12 cellular contexts compared by ENCODE assay signal in the genomic region with DNA sequence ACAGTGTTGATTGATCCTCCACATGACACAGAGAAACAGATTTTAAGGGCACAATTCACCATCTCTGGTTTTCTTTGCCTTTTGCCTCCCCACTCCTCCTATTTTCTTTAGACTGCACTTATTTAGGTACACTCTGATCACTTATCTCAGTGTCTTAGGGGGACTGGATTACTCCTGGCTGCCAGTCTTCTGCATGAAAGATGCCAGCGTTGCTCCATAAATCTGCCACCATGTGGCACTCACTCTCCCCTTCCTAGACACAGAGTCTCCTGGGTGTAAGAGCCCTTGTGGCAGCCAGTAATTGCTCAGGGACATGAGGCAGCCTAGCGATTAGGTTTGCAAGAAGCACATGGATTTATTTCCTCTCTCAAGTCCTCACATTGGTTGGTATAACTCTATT. TPM values are rescaled to one million over a fixed set of nuclear protein-coding genes. Genes with fewer than 3 reads are reported as not detected.
DNase-seq lines count a peak whose midpoint lies in the region; ATAC-seq and TF ChIP-seq lines count a peak whose summit lies in the region.
"Had no signal": no experiment of that assay in that cellular context is flagged by ENCODE, and none has a peak within 500 bp of the region (broad histone marks: within the 10 kb centered on the region; RNA-seq: fewer than 3 reads in every experiment).

No MANE protein-coding gene starts in this region.

- H3K4me1 Mint-ChIP-seq in activated CD8-positive, alpha-beta T cell treated with anti-CD3 and anti-CD28 coated beads for 36 hours (ENCODE audit: low read depth): peaks cover 38% of the 10 kb centered on the region

- H3K9me3 Mint-ChIP-seq in activated CD8-positive, alpha-beta T cell treated with anti-CD3 and anti-CD28 coated beads for 36 hours: no peaks in the 10 kb centered on the region
- H3K9me3 Mint-ChIP-seq: CD8-positive, alpha-beta memory T cell had no signal

- peak; percentile 51; the same call in 2 of the 3 replicates for ATAC-seq in RWPE2 (ENCODE audit: low read depth)
- ATAC-seq in right cardiac atrium: peak; percentile 81 to 88
- no peak for ATAC-seq in activated CD8-positive, alpha-beta T cell treated with anti-CD3 and anti-CD28 coated beads for 36 hours
- ATAC-seq in HG02759 (IDR thresholded peaks at IDR 0.05; ENCODE audit: unreplicated experiment): no peak

- H3K4me3 Mint-ChIP-seq in activated CD8-positive, alpha-beta T cell treated with anti-CD3 and anti-CD28 coated beads for 36 hours: no peak overlapping the region
- H3K4me3 Mint-ChIP-seq: activated CD8-positive, alpha-beta memory T cell treated with anti-CD3 and anti-CD28 coated beads, Interleukin-2, amount 10 ng/mL, durations not matched to agents 7 days and 5 days; CD8-positive, alpha-beta memory T cell had no signal

- H3K27me3 Mint-ChIP-seq in activated CD8-positive, alpha-beta T cell treated with anti-CD3 and anti-CD28 coated beads for 36 hours: no peaks in the 10 kb centered on the region
- H3K27me3 Mint-ChIP-seq: activated CD8-positive, alpha-beta memory T cell treated with anti-CD3 and anti-CD28 coated beads, Interleukin-2, amount 10 ng/mL, durations not matched to agents 7 days and 5 days; CD8-positive, alpha-beta memory T cell had no signal

- DNase-seq in D341Med (ENCODE audit: low spot score) (peak; percentile 62), LNCaP clone FGC (ENCODE audit: low read depth) (no peak), RWPE2 (ENCODE audit: low spot score) (no peak), right cardiac atrium (peak in 2 of 3 donors; percentile 52 to 55), ureter (ENCODE audit: low spot score) (no peak), MG63 (no peak)
- no peak for DNase-seq in activated CD8-positive, alpha-beta T cell treated with anti-CD3 and anti-CD28 coated beads for 36 hours
- DNase-seq: tibial artery had no signal

- H3K27ac Mint-ChIP-seq in activated CD8-positive, alpha-beta T cell treated with anti-CD3 and anti-CD28 coated beads for 36 hours: no peak overlapping the region
- H3K27ac Mint-ChIP-seq: activated CD8-positive, alpha-beta memory T cell treated with anti-CD3 and anti-CD28 coated beads, Interleukin-2, amount 10 ng/mL, durations not matched to agents 7 days and 5 days had no signal

- H3K36me3 Mint-ChIP-seq in activated CD8-positive, alpha-beta T cell treated with anti-CD3 and anti-CD28 coated beads for 36 hours (ENCODE audit: low read depth): peaks cover 6% of the 10 kb centered on the region

- CTCF ChIA-PET in activated CD8-positive, alpha-beta T cell treated with anti-CD3 and anti-CD28 coated beads for 36 hours (lab: Charles Lee): interaction anchor here (0.7 to 2.4 kb wide), 12 partner anchors 9 to 270 kb away, joined by 3 to 12 read pairs (median 4); no protein-coding TSS in a partner anchor

- H3K4me1 ChIP-seq in RWPE2 (ENCODE audit: insufficient read depth, poor library complexity, severe bottlenecking): peaks cover 9% of the 10 kb centered on the region
- H3K4me1 ChIP-seq in right cardiac atrium (ENCODE audit: control insufficient read depth, insufficient read depth, low read length): no peaks in the 10 kb centered on the region
- H3K4me1 ChIP-seq: tibial artery had no signal

- H3K9me3 ChIP-seq in RWPE2 (ENCODE audit: severe bottlenecking) (no peaks in the 10 kb centered on the region), right cardiac atrium (ENCODE audit: control insufficient read depth, low read length) (no peaks in the 10 kb centered on the region), MG63 (no peaks in the 10 kb centered on the region)
- H3K9me3 ChIP-seq: tibial artery had no signal

- H3K4me3 ChIP-seq in LNCaP clone FGC (ENCODE audit: low read depth, low read length) (no peak overlapping the region), RWPE2 (ENCODE audit: severe bottlenecking) (no peak overlapping the region), right cardiac atrium (ENCODE audit: low read length) (no peak overlapping the region), MG63 (no peak overlapping the region)
- H3K4me3 ChIP-seq: dorsolateral prefrontal cortex, tibial artery had no signal

- peaks cover 27% of the 10 kb centered on the region for H3K36me3 ChIP-seq in RWPE2 (ENCODE audit: low read depth)
- peaks cover 14% of the 10 kb centered on the region for H3K36me3 ChIP-seq in MG63

- WGBS in right cardiac atrium: 22% methylated on average over 2 of the region's 2 CpGs

- POLR2A ChIA-PET in activated CD8-positive, alpha-beta T cell treated with anti-CD3 and anti-CD28 coated beads for 36 hours (lab: Charles Lee): interaction anchor here (1.0 to 1.7 kb wide), 3 partner anchors 13 to 304 kb away, joined by 3 to 4 read pairs (median 3); a partner anchor contains a TSS

- TF ChIP-seq CTCF in LNCaP clone FGC (IDR thresholded peaks at IDR 0.05; ENCODE audit: control insufficient read depth, extremely low read depth, insufficient read depth) (peak; percentile 27; the same call in 1 of the 2 replicates), RWPE2 (IDR thresholded peaks at IDR 0.05; ENCODE audit: poor library complexity, severe bottlenecking) (no peak)
- TF ChIP-seq CTCF in activated CD8-positive, alpha-beta T cell treated with anti-CD3 and anti-CD28 coated beads for 36 hours (IDR thresholded peaks at IDR 0.05): no peak

- H3K27me3 ChIP-seq in RWPE2 (ENCODE audit: insufficient read depth, poor library complexity, severe bottlenecking): no peaks in the 10 kb centered on the region
- H3K27me3 ChIP-seq in right cardiac atrium (ENCODE audit: control insufficient read depth, insufficient read depth): no peaks in the 10 kb centered on the region
- no peaks in the 10 kb centered on the region for H3K27me3 ChIP-seq in MG63
- H3K27me3 ChIP-seq: dorsolateral prefrontal cortex, tibial artery had no signal

- intact Hi-C loops in right cardiac atrium (cut with DNase I): loop anchor here in 3 of 4 donors (5.0 to 10.0 kb wide), 2 partner anchors 283 to 285 kb away; no protein-coding TSS in a partner anchor
- intact Hi-C loops in activated CD8-positive, alpha-beta T cell treated with anti-CD3 and anti-CD28 coated beads for 36 hours (cut with micrococcal nuclease): no loop called here

- H3K27ac ChIP-seq in RWPE2 (ENCODE audit: poor library complexity, severe bottlenecking): no peak overlapping the region
- peak overlapping the region; percentile 44 for H3K27ac ChIP-seq in right cardiac atrium (ENCODE audit: low read length)
- H3K27ac ChIP-seq: dorsolateral prefrontal cortex, tibial artery had no signal

RNA-seq across cellular contexts. Expression of a gene that starts 34.5 kb away (rescaled TPM):
- 10 to 100 TPM; 51.5 to 92.0 (median 74.2) TPM for total RNA-seq in right cardiac atrium
- 34.3 TPM for polyA plus RNA-seq in right cardiac atrium
- total RNA-seq in ureter: 0.68 TPM
- under 1 TPM; 0.38 to 0.72 TPM for total RNA-seq in activated CD8-positive, alpha-beta T cell treated with anti-CD3 and anti-CD28 coated beads for 36 hours
- not detected in 2 replicates for total RNA-seq in MG63 (2014; rRNA removed; shearing (Covaris generic); ENCODE audit: low replicate concordance)
- polyA plus RNA-seq: CD8-positive, alpha-beta memory T cell had no signal

RNA-seq across cellular contexts. Expression of a gene that starts 42.1 kb away (rescaled TPM):
- total RNA-seq in right cardiac atrium (10 to 100 TPM; 22.0 to 26.0 (median 24.0) TPM), ureter (30.2 TPM)
- polyA plus RNA-seq in right cardiac atrium: 17.2 TPM
- 10 to 100 TPM; 69.7 to 71.2 TPM for total RNA-seq in activated CD8-positive, alpha-beta T cell treated with anti-CD3 and anti-CD28 coated beads for 36 hours
- total RNA-seq in MG63 (2014; rRNA removed; shearing (Covaris generic); ENCODE audit: low replicate concordance): 25.4 and 43.4 TPM in 2 replicates

Comparison
In these comparisons a context has a peak if more than half of its experiments do, and no peak if none do; other contexts are left out.
1. DNase-seq: peak in D341Med (single experiment) and right cardiac atrium (2 of 3); none in LNCaP clone FGC (single experiment), RWPE2 (single experiment), ureter (single experiment), activated CD8-positive, alpha-beta T cell treated with anti-CD3 and anti-CD28 coated beads for 36 hours (single experiment) and MG63 (single experiment).
2. ATAC-seq: peak in RWPE2 (single experiment) and right cardiac atrium (2 of 2); none in activated CD8-positive, alpha-beta T cell treated with anti-CD3 and anti-CD28 coated beads for 36 hours (single experiment) and HG02759 (single experiment).
3. RNA of a gene that starts 34.5 kb away (total RNA-seq): 51.5 to 92.0 TPM in right cardiac atrium; 0.38 to 0.72 TPM in activated CD8-positive, alpha-beta T cell treated with anti-CD3 and anti-CD28 coated beads for 36 hours, 0.68 TPM in ureter (single experiment) and not detected in MG63; every median in the first group is over 10 times any median in the second.